In the genomic region with DNA sequence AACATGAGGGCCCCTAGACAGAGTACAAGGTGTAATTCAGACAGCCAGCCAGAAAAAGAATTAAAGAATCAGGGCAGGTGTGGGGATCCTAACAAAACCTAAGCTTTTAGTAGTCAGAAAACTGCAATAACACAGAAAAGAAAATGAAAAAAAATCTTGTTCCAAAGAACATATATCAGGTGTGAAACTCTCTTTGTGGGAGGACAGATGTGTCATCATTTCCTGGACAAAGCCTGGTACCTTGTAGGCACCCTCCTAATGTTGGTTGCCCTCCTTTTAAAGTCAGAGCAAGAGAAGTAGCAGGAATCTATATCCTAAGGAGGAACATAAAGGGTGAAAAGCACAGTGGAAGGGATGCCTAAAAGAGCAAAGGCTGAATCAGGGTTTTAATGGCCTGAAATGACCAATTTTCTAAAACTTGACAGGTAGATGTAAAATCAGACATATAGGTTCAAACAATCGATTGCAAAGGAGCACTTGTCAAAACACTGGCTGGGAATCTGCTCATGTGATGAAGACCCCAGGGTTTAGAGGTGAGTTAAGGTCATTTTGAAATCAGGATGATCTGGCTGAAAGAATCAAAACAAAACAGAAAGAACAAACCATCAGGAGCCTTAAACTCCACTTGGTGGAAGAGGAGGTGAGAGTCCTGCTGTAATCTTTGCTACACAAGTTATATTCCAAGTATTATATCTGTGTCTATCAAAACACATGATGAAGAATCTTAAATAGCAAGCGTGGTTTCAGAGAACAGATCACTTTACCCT, we compare ENCODE assay signal across 12 cellular contexts. TPM values are rescaled to one million over a fixed set of nuclear protein-coding genes. Genes with fewer than 3 reads are reported as not detected.
DNase-seq lines count a peak whose midpoint lies in the region; ATAC-seq and TF ChIP-seq lines count a peak whose summit lies in the region.
"Had no signal": no experiment of that assay in that cellular context is flagged by ENCODE, and none has a peak within 500 bp of the region (broad histone marks: within the 10 kb centered on the region; RNA-seq: fewer than 3 reads in every experiment).

No MANE protein-coding gene starts in this region.

- H3K27ac Mint-ChIP-seq in activated naive CD4-positive, alpha-beta T cell treated with anti-CD3 and anti-CD28 coated beads, Interleukin-2, amount 50 U/mL, for 24 hours = peak overlapping the region; percentile 99
- peak overlapping the region; percentile 14 for H3K27ac Mint-ChIP-seq in endothelial cell (ENCODE audit: unreplicated experiment)

- peaks cover 5% of the 10 kb centered on the region for H3K9me3 Mint-ChIP-seq in activated naive CD4-positive, alpha-beta T cell treated with anti-CD3 and anti-CD28 coated beads, Interleukin-2, amount 50 U/mL, for 24 hours
- no peaks in the 10 kb centered on the region for H3K9me3 Mint-ChIP-seq in endothelial cell (ENCODE audit: unreplicated experiment)

- ATAC-seq in RWPE2 (ENCODE audit: low read depth) = no peak
- ATAC-seq in thoracic aorta (ENCODE audit: insufficient number of reproducible peaks, low FRiP score, low read depth) = no peak
- ATAC-seq in GM21825 (IDR thresholded peaks at IDR 0.05; ENCODE audit: unreplicated experiment) = no peak
- ATAC-seq: SK-N-SH treated with all-trans-retinoic acid at 6 μM for 48 hours had no signal

- H3K9me3 ChIP-seq in RWPE2 (ENCODE audit: severe bottlenecking) (no peaks in the 10 kb centered on the region), thoracic aorta (no peaks in the 10 kb centered on the region)

- H3K27me3 Mint-ChIP-seq in activated naive CD4-positive, alpha-beta T cell treated with anti-CD3 and anti-CD28 coated beads, Interleukin-2, amount 50 U/mL, for 24 hours = no peaks in the 10 kb centered on the region
- peaks cover 4% of the 10 kb centered on the region for H3K27me3 Mint-ChIP-seq in endothelial cell (ENCODE audit: unreplicated experiment)

- H3K27me3 ChIP-seq in RWPE2 (ENCODE audit: insufficient read depth, poor library complexity, severe bottlenecking) (no peaks in the 10 kb centered on the region), thoracic aorta (replicated peaks; ENCODE audit: insufficient read depth) (no peaks in the 10 kb centered on the region)

- peaks cover 50% of the 10 kb centered on the region for H3K36me3 Mint-ChIP-seq in activated naive CD4-positive, alpha-beta T cell treated with anti-CD3 and anti-CD28 coated beads, Interleukin-2, amount 50 U/mL, for 24 hours
- peaks cover 42% of the 10 kb centered on the region for H3K36me3 Mint-ChIP-seq in endothelial cell (ENCODE audit: low read depth, unreplicated experiment)

- no peak for TF ChIP-seq CTCF in RWPE2 (IDR thresholded peaks at IDR 0.05; ENCODE audit: poor library complexity, severe bottlenecking)
- TF ChIP-seq CTCF in endothelial cell (IDR thresholded peaks at IDR 0.05; ENCODE audit: unreplicated experiment) = no peak
- TF ChIP-seq CTCF in thoracic aorta (IDR thresholded peaks at IDR 0.05) = no peak

- H3K4me3 ChIP-seq in RWPE2 (ENCODE audit: severe bottlenecking) (no peak overlapping the region), thoracic aorta (no peak overlapping the region)

- peaks cover 93% of the 10 kb centered on the region for H3K4me1 Mint-ChIP-seq in activated naive CD4-positive, alpha-beta T cell treated with anti-CD3 and anti-CD28 coated beads, Interleukin-2, amount 50 U/mL, for 24 hours
- peaks cover 84% of the 10 kb centered on the region for H3K4me1 Mint-ChIP-seq in endothelial cell (ENCODE audit: unreplicated experiment)

- peaks cover 72% of the 10 kb centered on the region for H3K4me1 ChIP-seq in RWPE2 (ENCODE audit: insufficient read depth, poor library complexity, severe bottlenecking)
- H3K4me1 ChIP-seq in thoracic aorta (ENCODE audit: control insufficient read depth in 1 of 2, low read depth in 2 of 2) = peaks cover 80 to 87% of the 10 kb centered on the region in 2 donors

- H3K36me3 ChIP-seq in RWPE2 (ENCODE audit: low read depth) (peaks cover 90% of the 10 kb centered on the region), thoracic aorta (peaks cover 9% of the 10 kb centered on the region)

- DNase-seq in activated naive CD4-positive, alpha-beta T cell (lab: John Stamatoyannopoulos, UW) = no peak
- DNase-seq in RWPE2 (ENCODE audit: low spot score) = no peak
- DNase-seq in endothelial cell (ENCODE audit: low spot score) = no peak
- no peak for DNase-seq in thoracic aorta (ENCODE audit: low spot score)
- no peak for DNase-seq in stimulated activated CD4-positive, alpha-beta T cell treated with anti-CD3 and anti-CD28 coated beads, Interleukin-12 subunit alpha, Interleukin-12 subunit beta, amount 100 ng/mL, for 4 hours
- DNase-seq in amygdala (lab: John Stamatoyannopoulos, UW) = no peak
- DNase-seq: activated CD4-positive, alpha-beta T cell treated with anti-CD3 and anti-CD28 coated beads for 48 hours; KBM-7; NCI-H1930 had no signal

- peak overlapping the region; percentile 100 for H3K27ac ChIP-seq in RWPE2 (ENCODE audit: poor library complexity, severe bottlenecking)
- H3K27ac ChIP-seq in thoracic aorta = peak overlapping the region; percentile 77 to 81

- peak overlapping the region; percentile 79 for H3K4me3 Mint-ChIP-seq in activated naive CD4-positive, alpha-beta T cell treated with anti-CD3 and anti-CD28 coated beads, Interleukin-2, amount 50 U/mL, for 24 hours
- no peak overlapping the region for H3K4me3 Mint-ChIP-seq in endothelial cell (ENCODE audit: unreplicated experiment)

RNA-seq across cellular contexts. Expression of a gene that starts 54.9 kb away (rescaled TPM):
- total RNA-seq in endothelial cell (ENCODE audit: unreplicated experiment) (68.7 TPM), thoracic aorta (100 to 1,000 TPM; 250 to 355 TPM)
